In the genomic region with DNA sequence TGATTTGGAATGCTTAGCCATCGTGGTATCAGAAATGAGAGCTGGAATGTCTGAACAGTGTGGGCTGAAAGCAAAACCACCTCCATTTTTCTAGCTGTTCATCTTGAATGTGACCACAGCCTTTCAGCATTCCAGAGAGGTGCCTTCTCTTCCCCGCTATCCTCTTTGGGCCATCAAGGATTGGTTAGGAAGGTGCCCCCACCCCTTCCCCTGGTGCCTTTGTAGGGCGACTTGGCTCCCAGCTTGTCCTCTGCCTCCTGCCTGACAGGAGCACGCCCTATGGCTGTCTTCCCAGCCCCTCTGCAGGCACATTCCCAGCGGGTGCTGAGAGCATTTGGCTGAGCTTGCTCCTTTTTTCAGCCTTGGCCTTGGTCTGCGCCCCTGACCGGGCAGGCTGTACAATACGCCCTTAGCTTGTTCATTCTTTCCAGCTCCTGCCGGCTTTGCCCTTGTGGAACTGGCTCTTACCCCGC, we compare ENCODE assay signal across 9 cellular contexts.
DNase-seq lines count a peak whose midpoint lies in the region; ATAC-seq and TF ChIP-seq lines count a peak whose summit lies in the region.
"Had no signal": no experiment of that assay in that cellular context is flagged by ENCODE, and none has a peak within 500 bp of the region (broad histone marks: within the 10 kb centered on the region; RNA-seq: fewer than 3 reads in every experiment).

No MANE protein-coding gene starts in this region.

- no peaks in the 10 kb centered on the region for H3K79me1 ChIP-seq in neuronal stem cell (ENCODE audit: low read depth, low read length)

- peak overlapping the region; percentile 16 for H2BK120ac ChIP-seq in neuronal stem cell (ENCODE audit: low read depth, low read length)

- H3F3A ChIP-seq in SK-N-SH (replicated peaks; ENCODE audit: insufficient read depth): no peaks in the 10 kb centered on the region

- no peaks in the 10 kb centered on the region for H3K36me3 ChIP-seq in SK-N-SH (replicated peaks in 1 of 2; ENCODE audit: control insufficient read depth in 1 of 2, insufficient read depth in 2 of 2, low read length in 1 of 2)
- H3K36me3 ChIP-seq in neuronal stem cell (replicated peaks in 1 of 2; ENCODE audit: control insufficient read depth in 2 of 2, insufficient read depth in 2 of 2, low read length in 2 of 2): no peaks in the 10 kb centered on the region
- H3K36me3 ChIP-seq in vagina: no peaks in the 10 kb centered on the region
- H3K36me3 ChIP-seq in naive thymus-derived CD4-positive, alpha-beta T cell (ENCODE audit: control insufficient read depth in 2 of 3, insufficient read depth in 3 of 3, low read length in 3 of 3): no peaks in the 10 kb centered on the region

- H3K27ac ChIP-seq in SK-N-SH (ENCODE audit: low read depth in 2 of 2, low read length in 1 of 2) (peak overlapping the region in 1 of 2 experiments; percentile 100; a peak in 2 of 4 replicates), neuronal stem cell (replicated peaks; ENCODE audit: low read length) (no peak overlapping the region), vagina (peak overlapping the region; percentile 89)
- H3K27ac ChIP-seq in naive thymus-derived CD4-positive, alpha-beta T cell (ENCODE audit: low read depth, low read length): no peak overlapping the region
- H3K27ac ChIP-seq: 22Rv1 had no signal

- no peaks in the 10 kb centered on the region for H3K79me2 ChIP-seq in SK-N-SH (ENCODE audit: insufficient read depth)

- no peaks in the 10 kb centered on the region for H3K27me3 Mint-ChIP-seq in glutamatergic neuron (ENCODE audit: unreplicated experiment)
- peaks cover 0 to 5% (median 0%) of the 10 kb centered on the region in 5 donors for H3K27me3 Mint-ChIP-seq in naive thymus-derived CD4-positive, alpha-beta T cell

- no peak overlapping the region for H2BK5ac ChIP-seq in neuronal stem cell (ENCODE audit: low read length)

- H3K9ac ChIP-seq in SK-N-SH: no peak overlapping the region
- no peak overlapping the region for H3K9ac ChIP-seq in neuronal stem cell (ENCODE audit: low read depth, low read length, poor library complexity)

- H4K8ac ChIP-seq in neuronal stem cell (ENCODE audit: low read depth, low read length): no peak overlapping the region

- H3K4me1 ChIP-seq in SK-N-SH (ENCODE audit: control insufficient read depth in 1 of 2, insufficient read depth in 2 of 2, low read depth in 1 of 2, low read length in 1 of 2) (peaks cover 5 to 55% of the 10 kb centered on the region in 2 experiments; a peak in 3 of 4 replicates), neuronal stem cell (ENCODE audit: control insufficient read depth in 2 of 2, insufficient read depth in 1 of 2, low read depth in 1 of 2, low read length in 2 of 2) (peaks cover 2 to 9% of the 10 kb centered on the region in 2 donors), vagina (peaks cover 83% of the 10 kb centered on the region)
- H3K4me1 ChIP-seq in naive thymus-derived CD4-positive, alpha-beta T cell (ENCODE audit: control insufficient read depth in 2 of 2, insufficient read depth in 2 of 2, low read length in 2 of 2): peaks cover 28 to 38% of the 10 kb centered on the region in 2 donors

- peak overlapping the region; percentile 8 for H3K4me3 Mint-ChIP-seq in glutamatergic neuron (ENCODE audit: unreplicated experiment)
- no peak overlapping the region for H3K4me3 Mint-ChIP-seq in naive thymus-derived CD4-positive, alpha-beta T cell

- WGBS in SK-N-SH (ENCODE audit: low lambda C conversion rate): 89% methylated on average over 8 of the region's 10 CpGs
- no CpG with 5 or more reads among the region's 10 CpGs for WGBS in neuronal stem cell (ENCODE audit: extremely low coverage in 2 of 2, insufficient read length in 2 of 2, insufficient replicate concordance in 1 of 2), 2 donors

- no peaks in the 10 kb centered on the region for H3K9me3 Mint-ChIP-seq in glutamatergic neuron (ENCODE audit: unreplicated experiment)
- H3K9me3 Mint-ChIP-seq in naive thymus-derived CD4-positive, alpha-beta T cell: peaks cover 0 to 5% (median 0%) of the 10 kb centered on the region in 11 donors

- TF ChIP-seq RAD21 in SK-N-SH (IDR thresholded peaks at IDR 0.05; ENCODE audit: low read length): no peak

- no peak overlapping the region for H4K91ac ChIP-seq in neuronal stem cell (ENCODE audit: low read depth, low read length, poor library complexity)

- H3K4me3 ChIP-seq in SK-N-SH (ENCODE audit: low read depth in 2 of 2, low read length in 1 of 2) (no peak overlapping the region), neuronal stem cell (ENCODE audit: low read length in 2 of 2) (no peak overlapping the region), vagina (peak overlapping the region in 1 of 2 donors; percentile 26)
- H3K4me3 ChIP-seq in naive thymus-derived CD4-positive, alpha-beta T cell (ENCODE audit: low read length): no peak overlapping the region

- H3K23ac ChIP-seq in neuronal stem cell (ENCODE audit: low read depth, low read length, poor library complexity): no peak overlapping the region

- H2AK5ac ChIP-seq in neuronal stem cell (ENCODE audit: low read depth, low read length): no peak overlapping the region

- H3K4me1 Mint-ChIP-seq in glutamatergic neuron (ENCODE audit: low read depth, unreplicated experiment): peaks cover 25% of the 10 kb centered on the region
- H3K4me1 Mint-ChIP-seq in naive thymus-derived CD4-positive, alpha-beta T cell: peaks cover 22 to 76% (median 67%) of the 10 kb centered on the region in 7 donors

- CTCF ChIA-PET in SK-N-SH (lab: Yijun Ruan, JAX): interaction anchor here (1.0 to 2.4 kb wide), 4 partner anchors 11 to 403 kb away, joined by 3 to 9 read pairs (median 4); no protein-coding TSS in a partner anchor
- CTCF ChIA-PET in naive thymus-derived CD4-positive, alpha-beta T cell (lab: Charles Lee): interaction anchor here (0.9 to 2.0 kb wide), 2 partner anchors 21 to 127 kb away, joined by 3 to 10 read pairs; no protein-coding TSS in a partner anchor

- ATAC-seq in SK-N-SH treated with all-trans-retinoic acid at 6 μM for 48 hours: no peak
- no peak for ATAC-seq in naive thymus-derived CD4-positive, alpha-beta T cell

- no peaks in the 10 kb centered on the region for H4K20me1 ChIP-seq in SK-N-SH (ENCODE audit: insufficient read depth)

- H2AFZ ChIP-seq in SK-N-SH (ENCODE audit: low read depth) (no peak overlapping the region), neuronal stem cell (ENCODE audit: low read length) (peak overlapping the region; percentile 36)

- no peaks in the 10 kb centered on the region for H3K27me3 ChIP-seq in SK-N-SH (ENCODE audit: insufficient read depth)
- no peaks in the 10 kb centered on the region for H3K27me3 ChIP-seq in neuronal stem cell (ENCODE audit: control insufficient read depth in 3 of 3, insufficient read depth in 3 of 3, low read depth in 1 of 3, low read length in 3 of 3)
- H3K27me3 ChIP-seq in vagina: no peaks in the 10 kb centered on the region
- H3K27me3 ChIP-seq in naive thymus-derived CD4-positive, alpha-beta T cell (ENCODE audit: control insufficient read depth in 2 of 2, insufficient read depth in 2 of 2, low read length in 2 of 2): no peaks in the 10 kb centered on the region

- no peak overlapping the region for H2BK15ac ChIP-seq in neuronal stem cell (ENCODE audit: low read length)

- POLR2A ChIA-PET in SK-N-SH (lab: Yijun Ruan, JAX): no interaction called here
- POLR2A ChIA-PET in naive thymus-derived CD4-positive, alpha-beta T cell (lab: Charles Lee): no interaction called here

- H3K27ac Mint-ChIP-seq in glutamatergic neuron (ENCODE audit: unreplicated experiment): no peak overlapping the region
- peak overlapping the region in 4 of 9 donors; percentile 2 to 32 (median 16) for H3K27ac Mint-ChIP-seq in naive thymus-derived CD4-positive, alpha-beta T cell

- intact Hi-C loops in vagina (cut with DNase I): loop anchor here (10.0 kb wide), 1 partner anchor 59 kb away; no protein-coding TSS in a partner anchor
- intact Hi-C loops in naive thymus-derived CD4-positive, alpha-beta T cell (cut with micrococcal nuclease): no loop called here

- H3K4me2 ChIP-seq in SK-N-SH (no peak overlapping the region), neuronal stem cell (ENCODE audit: insufficient read depth, low read length, poor library complexity, severe bottlenecking) (no peak overlapping the region)

- no peak overlapping the region for H3K14ac ChIP-seq in neuronal stem cell (ENCODE audit: low read length)

- DNase-seq in SK-N-SH: no peak
- no peak for DNase-seq in glutamatergic neuron
- no peak for DNase-seq in neuronal stem cell (ENCODE audit: low spot score)
- no peak for DNase-seq in vagina (ENCODE audit: extremely low spot score in 2 of 2)
- no peak for DNase-seq in D341Med (ENCODE audit: low spot score)
- no peak for DNase-seq in naive thymus-derived CD4-positive, alpha-beta T cell
- no peak for DNase-seq in RKO (ENCODE audit: low spot score)

- H3K9me3 ChIP-seq in SK-N-SH: no peaks in the 10 kb centered on the region
- no peaks in the 10 kb centered on the region for H3K9me3 ChIP-seq in neuronal stem cell (replicated peaks in 1 of 2; ENCODE audit: control insufficient read depth in 2 of 2, insufficient read depth in 1 of 2, low read depth in 1 of 2, low read length in 2 of 2)
- H3K9me3 ChIP-seq in vagina: no peaks in the 10 kb centered on the region
- H3K9me3 ChIP-seq in naive thymus-derived CD4-positive, alpha-beta T cell (ENCODE audit: control insufficient read depth in 2 of 3, low read length in 3 of 3): no peaks in the 10 kb centered on the region

- no peak overlapping the region for H3K4ac ChIP-seq in neuronal stem cell (ENCODE audit: low read length)

- no peak overlapping the region for H2BK12ac ChIP-seq in neuronal stem cell (ENCODE audit: low read length)

- no peak for TF ChIP-seq CTCF in SK-N-SH (IDR thresholded peaks at IDR 0.05)
- TF ChIP-seq CTCF in glutamatergic neuron (IDR thresholded peaks at IDR 0.05; ENCODE audit: partially characterized antibody, unreplicated experiment): no peak
- no peak for TF ChIP-seq CTCF in vagina (IDR thresholded peaks at IDR 0.05)

- TF ChIP-seq EP300 in SK-N-SH (IDR thresholded peaks at IDR 0.05; ENCODE audit: borderline replicate concordance in 1 of 2, low read depth in 1 of 2, low read length in 1 of 2): no peak

- no peaks in the 10 kb centered on the region for H3K36me3 Mint-ChIP-seq in glutamatergic neuron (ENCODE audit: unreplicated experiment)
- peaks cover 0 to 8% (median 0%) of the 10 kb centered on the region in 5 donors for H3K36me3 Mint-ChIP-seq in naive thymus-derived CD4-positive, alpha-beta T cell

- no peaks in the 10 kb centered on the region for H3K9me2 ChIP-seq in SK-N-SH

- no peak for TF ChIP-seq POLR2A in vagina (IDR thresholded peaks at IDR 0.05)

- no peak overlapping the region for H3K18ac ChIP-seq in neuronal stem cell (ENCODE audit: low read length)

TF ChIP-seq in SK-N-SH treated with all-trans-retinoic acid at 6 μM for 48 hours, 23 proteins besides CTCF, POLR2A, EP300 and RAD21 (continues in another document):
- TF ChIP-seq ZNF70 (CRISPR knock-in tag; IDR thresholded peaks at IDR 0.05) (peak; percentile 83), TOX (CRISPR knock-in tag; IDR thresholded peaks at IDR 0.05; ENCODE audit: borderline replicate concordance) (no peak)
